In the genomic region with DNA sequence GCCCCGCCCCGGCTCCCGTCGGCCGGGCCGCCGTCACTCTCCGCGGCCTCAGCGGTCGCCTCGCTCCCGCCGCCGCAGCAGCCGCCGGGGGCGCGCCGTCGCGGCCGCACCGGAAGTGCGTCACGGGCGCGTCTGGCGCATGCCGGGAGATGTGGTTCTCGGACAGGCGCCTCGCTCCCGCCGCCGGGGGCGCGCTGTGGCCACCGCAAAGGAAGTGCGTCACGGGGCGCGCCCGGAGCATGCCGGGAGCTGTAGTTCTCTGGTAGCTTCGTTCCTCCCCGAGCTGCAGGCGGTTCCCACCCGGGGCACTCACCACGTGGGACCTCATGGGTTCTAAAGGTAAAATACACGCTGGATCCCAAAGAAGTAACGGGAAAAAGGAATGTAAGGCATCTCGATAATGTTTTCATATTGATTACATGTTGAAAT, we compare ENCODE assay signal across 8 cellular contexts. TPM values are rescaled to one million over a fixed set of nuclear protein-coding genes. Genes with fewer than 3 reads are reported as not detected.
DNase-seq lines count a peak whose midpoint lies in the region; ATAC-seq and TF ChIP-seq lines count a peak whose summit lies in the region.

A gene with protein sequence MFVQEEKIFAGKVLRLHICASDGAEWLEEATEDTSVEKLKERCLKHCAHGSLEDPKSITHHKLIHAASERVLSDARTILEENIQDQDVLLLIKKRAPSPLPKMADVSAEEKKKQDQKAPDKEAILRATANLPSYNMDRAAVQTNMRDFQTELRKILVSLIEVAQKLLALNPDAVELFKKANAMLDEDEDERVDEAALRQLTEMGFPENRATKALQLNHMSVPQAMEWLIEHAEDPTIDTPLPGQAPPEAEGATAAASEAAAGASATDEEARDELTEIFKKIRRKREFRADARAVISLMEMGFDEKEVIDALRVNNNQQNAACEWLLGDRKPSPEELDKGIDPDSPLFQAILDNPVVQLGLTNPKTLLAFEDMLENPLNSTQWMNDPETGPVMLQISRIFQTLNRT (minus strand): TSS at position 97 of the 429 bp plus-strand sequence. CDS start 211 bp downstream, outside the sequence.

- H3K4me2 ChIP-seq in Loucy (ENCODE audit: low read depth, low read length, poor library complexity, severe bottlenecking): peak within 1 kb of the TSS; percentile 98

- no peaks in the 10 kb centered on the region for H3K9me2 ChIP-seq in Loucy (replicated peaks; ENCODE audit: low read depth, low read length)

- peak within 1 kb of the TSS; percentile 39 to 60 for H3K27ac Mint-ChIP-seq in natural killer cell treated with Interleukin-12 subunit alpha and Interleukin-12 subunit beta and Interleukin-15 and Interleukin-18, amount 100 ng/mL, for 72 hours

- TF ChIP-seq CTCF in Loucy (conservative IDR thresholded peaks at IDR 0.05; ENCODE audit: low read length) (no peak; the same call in 1 of the 2 replicates), fibroblast of pulmonary artery (IDR thresholded peaks at IDR 0.05; ENCODE audit: low read length, missing control alignments) (peak; percentile 14)

- no peaks in the 10 kb centered on the region for H3K36me3 ChIP-seq in H7 (replicated peaks; ENCODE audit: control insufficient read depth, insufficient read depth, low read length)
- no peaks in the 10 kb centered on the region for H3K36me3 ChIP-seq in Loucy (ENCODE audit: insufficient read depth, low read length)

- peaks cover 47% of the 10 kb centered on the region for H3K79me2 ChIP-seq in Loucy (ENCODE audit: insufficient read depth, low read length)

- DNase-seq in Daoy (ENCODE audit: low read depth) (peak; percentile 99), H7 (peak; percentile 100), fibroblast of pulmonary artery (ENCODE audit: low read depth) (peak; percentile 95)
- peak; percentile 95 for DNase-seq in activated T-helper 9 cell treated with anti-CD3 and anti-CD28 coated beads, Interleukin-2, amount 50 U/mL, for 16 hours (ENCODE audit: low read depth)
- peak; percentile 97 for DNase-seq in natural killer cell treated with Interleukin-12 subunit alpha and Interleukin-12 subunit beta and Interleukin-15 and Interleukin-18, amount 100 ng/mL, for 72 hours (ENCODE audit: low spot score)
- DNase-seq in stimulated activated naive CD4-positive, alpha-beta T cell treated with Interleukin-2 at 50 U/mL for 16 hours (lab: John Stamatoyannopoulos, UW): peak; percentile 91

- H3F3A ChIP-seq in Loucy (ENCODE audit: low read depth): no peaks in the 10 kb centered on the region

- no peaks in the 10 kb centered on the region; the same call in 1 of the 2 replicates for H3K27me3 ChIP-seq in H7 (ENCODE audit: control insufficient read depth, insufficient read depth, low read length)
- no peaks in the 10 kb centered on the region for H3K27me3 ChIP-seq in Loucy (ENCODE audit: insufficient read depth, low read length, poor library complexity, severe bottlenecking)

- no peaks in the 10 kb centered on the region for H3K36me3 Mint-ChIP-seq in natural killer cell treated with Interleukin-12 subunit alpha and Interleukin-12 subunit beta and Interleukin-15 and Interleukin-18, amount 100 ng/mL, for 72 hours

- H3K4me1 ChIP-seq in Loucy (ENCODE audit: insufficient read depth, low read length, poor library complexity, severe bottlenecking): peaks cover 32% of the 10 kb centered on the region

- peak within 1 kb of the TSS; percentile 84 for H3K4me3 Mint-ChIP-seq in natural killer cell treated with Interleukin-12 subunit alpha and Interleukin-12 subunit beta and Interleukin-15 and Interleukin-18, amount 100 ng/mL, for 72 hours

- peak; percentile 95 to 96 for ATAC-seq in natural killer cell treated with Interleukin-12 subunit alpha and Interleukin-12 subunit beta and Interleukin-15 and Interleukin-18, amount 100 ng/mL, for 72 hours

- H2AFZ ChIP-seq in Loucy (ENCODE audit: low read length): peak within 1 kb of the TSS; percentile 95

- no peaks in the 10 kb centered on the region for H3K9me3 Mint-ChIP-seq in natural killer cell treated with Interleukin-12 subunit alpha and Interleukin-12 subunit beta and Interleukin-15 and Interleukin-18, amount 100 ng/mL, for 72 hours

- H3K9ac ChIP-seq in Loucy (ENCODE audit: low read depth, low read length, poor library complexity, severe bottlenecking): peak within 1 kb of the TSS; percentile 93

- peaks cover 0 to 13% of the 10 kb centered on the region in 2 donors for H3K27me3 Mint-ChIP-seq in natural killer cell treated with Interleukin-12 subunit alpha and Interleukin-12 subunit beta and Interleukin-15 and Interleukin-18, amount 100 ng/mL, for 72 hours

- H3K4me3 ChIP-seq in H7 (ENCODE audit: insufficient read depth, low read depth, low read length) (peak within 1 kb of the TSS; percentile 80), Loucy (ENCODE audit: low read length, poor library complexity, severe bottlenecking) (peak within 1 kb of the TSS; percentile 98), fibroblast of pulmonary artery (replicated peaks; ENCODE audit: low read depth, low read length) (peak within 1 kb of the TSS; percentile 80)

- TF ChIP-seq POLR2A in Raji (IDR thresholded peaks at IDR 0.05; ENCODE audit: insufficient read depth, low read depth, low read length): peak; percentile 62

- H3K4me1 Mint-ChIP-seq in natural killer cell treated with Interleukin-12 subunit alpha and Interleukin-12 subunit beta and Interleukin-15 and Interleukin-18, amount 100 ng/mL, for 72 hours (ENCODE audit: low read depth in 2 of 2): peaks cover 19 to 30% of the 10 kb centered on the region in 2 donors

- H4K20me1 ChIP-seq in Loucy (ENCODE audit: insufficient read depth, low read length, poor library complexity, severe bottlenecking): peaks cover 18% of the 10 kb centered on the region

- no peaks in the 10 kb centered on the region for H3K9me3 ChIP-seq in Loucy (ENCODE audit: insufficient read depth, low read depth, low read length)

RNA-seq across cellular contexts. Expression of the gene that starts here (rescaled TPM):
- total RNA-seq in Daoy (2014; rRNA removed; shearing (Covaris generic)): 63.1 and 66.3 TPM in 2 replicates
- 74.6 and 77.0 TPM in 2 replicates for total RNA-seq in H7 (2014; rRNA removed; shearing (Covaris generic))
- 10 to 100 TPM; 28.9 to 42.4 TPM for total RNA-seq in natural killer cell treated with Interleukin-12 subunit alpha and Interleukin-12 subunit beta and Interleukin-15 and Interleukin-18, amount 100 ng/mL, for 72 hours

Comparison
In these comparisons a context has a peak if more than half of its experiments do, and no peak if none do; other contexts are left out.
1. Peak in every context shown above with its lines: DNase-seq, ATAC-seq and H3K4me3 ChIP-seq.